27 cellular contexts compared by ENCODE assay signal in the genomic region with DNA sequence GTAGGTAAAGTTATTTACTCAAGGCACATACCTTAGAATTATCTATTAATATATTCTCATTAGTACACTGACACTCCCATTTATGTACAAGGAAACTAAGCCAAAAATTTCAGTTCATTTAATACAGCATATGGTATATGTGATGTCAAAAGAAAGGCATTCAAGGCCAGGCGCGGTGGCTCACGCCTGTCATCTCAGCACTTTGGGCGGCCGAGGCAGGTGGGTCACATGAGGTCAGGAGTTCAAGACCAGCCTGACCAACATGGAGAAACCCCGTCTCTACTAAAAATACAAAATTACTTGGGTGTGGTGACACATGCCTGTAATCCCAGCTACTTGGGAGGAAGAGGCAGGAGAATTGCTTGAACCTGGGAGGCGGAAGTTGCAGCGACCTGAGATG.
"Had no signal": no experiment of that assay in that cellular context is flagged by ENCODE, and none has a peak within 500 bp of the region (broad histone marks: within the 10 kb centered on the region; RNA-seq: fewer than 3 reads in every experiment).

No MANE protein-coding gene starts in this region.

- H3K4me3 Mint-ChIP-seq: stimulated activated effector memory CD8-positive, alpha-beta T cell treated with anti-CD3 and anti-CD28 coated beads, Interleukin-12 subunit alpha, Interleukin-12 subunit beta, amount 100 ng/mL, for 72 hours; stimulated activated memory B cell treated with anti-CD40 and anti-IgM and Interleukin-4, amounts not matched to agents 10 μg/mL and 1 μg/mL and 100 μg/mL, for 72 hours; stimulated activated naive B cell treated with anti-CD40 and anti-IgM and Interleukin-4, amounts not matched to agents 10 μg/mL and 1 μg/mL and 100 μg/mL, for 72 hours; stimulated activated naive CD8-positive, alpha-beta T cell treated with anti-CD3 and anti-CD28 coated beads, Interleukin-15, amount 100 ng/mL, for 72 hours; stimulated activated naive CD8-positive, alpha-beta T cell treated with anti-CD3 and anti-CD28 coated beads, Interleukin-15, Interleukin-2, amounts not matched to agents 100 ng/mL and 50 ng/mL, for 24 hours had no signal

- H3K36me3 Mint-ChIP-seq: stimulated activated effector memory CD8-positive, alpha-beta T cell treated with anti-CD3 and anti-CD28 coated beads, Interleukin-12 subunit alpha, Interleukin-12 subunit beta, amount 100 ng/mL, for 72 hours; stimulated activated memory B cell treated with anti-CD40 and anti-IgM and Interleukin-4, amounts not matched to agents 10 μg/mL and 1 μg/mL and 100 μg/mL, for 72 hours; stimulated activated naive B cell treated with anti-CD40 and anti-IgM and Interleukin-4, amounts not matched to agents 10 μg/mL and 1 μg/mL and 100 μg/mL, for 72 hours had no signal

- H3K4me1 ChIP-seq: stomach, suprapubic skin, testis, thyroid gland, tibial artery, tibial nerve, transverse colon, upper lobe of left lung, upper lobe of right lung, uterus, vagina had no signal

- H3K27ac Mint-ChIP-seq: stimulated activated effector memory CD8-positive, alpha-beta T cell treated with anti-CD3 and anti-CD28 coated beads, Interleukin-12 subunit alpha, Interleukin-12 subunit beta, amount 100 ng/mL, for 72 hours; stimulated activated memory B cell treated with anti-CD40 and anti-IgM and Interleukin-4, amounts not matched to agents 10 μg/mL and 1 μg/mL and 100 μg/mL, for 72 hours; stimulated activated naive B cell treated with anti-CD40 and anti-IgM and Interleukin-4, amounts not matched to agents 10 μg/mL and 1 μg/mL and 100 μg/mL, for 72 hours; stimulated activated naive CD8-positive, alpha-beta T cell treated with anti-CD3 and anti-CD28 coated beads, Interleukin-15, amount 100 ng/mL, for 72 hours; stimulated activated naive CD8-positive, alpha-beta T cell treated with anti-CD3 and anti-CD28 coated beads, Interleukin-15, Interleukin-2, amounts not matched to agents 100 ng/mL and 50 ng/mL, for 24 hours had no signal

- H3K27ac ChIP-seq: stomach, suprapubic skin, testis, thoracic aorta, thyroid gland, tibial artery, tibial nerve, transverse colon, upper lobe of left lung, upper lobe of right lung, uterus, vagina had no signal

- H3K27me3 ChIP-seq: stomach, suprapubic skin, testis, thyroid gland, tibial artery, tibial nerve, transverse colon, upper lobe of left lung, upper lobe of right lung, uterus, vagina had no signal

- H3K9me3 ChIP-seq: stomach, suprapubic skin, testis, thoracic aorta, thyroid gland, tibial artery, tibial nerve, transverse colon, upper lobe of left lung, upper lobe of right lung, uterus, vagina had no signal

- DNase-seq: stimulated activated CD4-positive, alpha-beta T cell treated with anti-CD3 and anti-CD28 coated beads, Interleukin-2, amount 100 ng/mL, for 48 hours; stimulated activated CD4-positive, alpha-beta T cell treated with anti-CD3 and anti-CD28 coated beads, Interleukin-4, amount 100 ng/mL, for 1 hour; stimulated activated CD4-positive, alpha-beta T cell treated with anti-CD3 and anti-CD28 coated beads, Interleukin-4, amount 100 ng/mL, for 24 hours; stimulated activated CD4-positive, alpha-beta T cell treated with anti-CD3 and anti-CD28 coated beads, Interleukin-4, amount 100 ng/mL, for 4 hours; stimulated activated CD8-positive, alpha-beta memory T cell treated with anti-CD3 and anti-CD28 coated beads, Interleukin-4, amount 100 ng/mL, for 48 hours; stimulated activated naive B cell treated with anti-CD40 and anti-IgM and Interleukin-4, amounts not matched to agents 10 μg/mL and 1 μg/mL and 100 μg/mL, for 72 hours; stimulated activated naive CD4-positive, alpha-beta T cell; stimulated activated naive CD4-positive, alpha-beta T cell treated with Interleukin-2 at 50 U/mL for 16 hours; stimulated activated naive CD8-positive, alpha-beta T cell treated with anti-CD3 and anti-CD28 coated beads, Interleukin-15, amount 100 ng/mL, for 72 hours; stimulated activated naive CD8-positive, alpha-beta T cell treated with anti-CD3 and anti-CD28 coated beads, Interleukin-15, Interleukin-2, amounts not matched to agents 100 U/mL and 50 U/mL, for 24 hours; stomach; substantia nigra; testis; thyroid gland; tibial artery; transverse colon; trophoblast cell; upper lobe of right lung; uterus had no signal

- H3K27me3 Mint-ChIP-seq: stimulated activated memory B cell treated with anti-CD40 and anti-IgM and Interleukin-4, amounts not matched to agents 10 μg/mL and 1 μg/mL and 100 μg/mL, for 72 hours; stimulated activated naive B cell treated with anti-CD40 and anti-IgM and Interleukin-4, amounts not matched to agents 10 μg/mL and 1 μg/mL and 100 μg/mL, for 72 hours; stimulated activated naive CD8-positive, alpha-beta T cell treated with anti-CD3 and anti-CD28 coated beads, Interleukin-15, amount 100 ng/mL, for 72 hours had no signal

- H3K36me3 ChIP-seq: stomach, suprapubic skin, thoracic aorta, thyroid gland, tibial artery, tibial nerve, transverse colon, upper lobe of left lung, upper lobe of right lung, uterus, vagina had no signal

- H3K4me1 Mint-ChIP-seq: stimulated activated effector memory CD8-positive, alpha-beta T cell treated with anti-CD3 and anti-CD28 coated beads, Interleukin-12 subunit alpha, Interleukin-12 subunit beta, amount 100 ng/mL, for 72 hours; stimulated activated memory B cell treated with anti-CD40 and anti-IgM and Interleukin-4, amounts not matched to agents 10 μg/mL and 1 μg/mL and 100 μg/mL, for 72 hours; stimulated activated naive B cell treated with anti-CD40 and anti-IgM and Interleukin-4, amounts not matched to agents 10 μg/mL and 1 μg/mL and 100 μg/mL, for 72 hours; stimulated activated naive CD8-positive, alpha-beta T cell treated with anti-CD3 and anti-CD28 coated beads, Interleukin-15, amount 100 ng/mL, for 72 hours had no signal

- H3K4me3 ChIP-seq: stomach, suprapubic skin, testis, thoracic aorta, thyroid gland, tibial artery, tibial nerve, transverse colon, upper lobe of left lung, upper lobe of right lung, uterus, vagina had no signal

- ATAC-seq: stimulated activated effector memory CD8-positive, alpha-beta T cell treated with anti-CD3 and anti-CD28 coated beads, Interleukin-12 subunit alpha, Interleukin-12 subunit beta, amount 100 ng/mL, for 72 hours; stimulated activated memory B cell treated with anti-CD40 and anti-IgM and Interleukin-4, amounts not matched to agents 10 μg/mL and 1 μg/mL and 100 μg/mL, for 72 hours; stimulated activated naive B cell treated with anti-CD40 and anti-IgM and Interleukin-4, amounts not matched to agents 10 μg/mL and 1 μg/mL and 100 μg/mL, for 72 hours; stimulated activated naive CD8-positive, alpha-beta T cell treated with anti-CD3 and anti-CD28 coated beads, Interleukin-15, amount 100 ng/mL, for 72 hours; stimulated activated naive CD8-positive, alpha-beta T cell treated with anti-CD3 and anti-CD28 coated beads, Interleukin-15, Interleukin-2, amounts not matched to agents 100 U/mL and 50 U/mL, for 24 hours; upper lobe of right lung had no signal
